In the genomic region with DNA sequence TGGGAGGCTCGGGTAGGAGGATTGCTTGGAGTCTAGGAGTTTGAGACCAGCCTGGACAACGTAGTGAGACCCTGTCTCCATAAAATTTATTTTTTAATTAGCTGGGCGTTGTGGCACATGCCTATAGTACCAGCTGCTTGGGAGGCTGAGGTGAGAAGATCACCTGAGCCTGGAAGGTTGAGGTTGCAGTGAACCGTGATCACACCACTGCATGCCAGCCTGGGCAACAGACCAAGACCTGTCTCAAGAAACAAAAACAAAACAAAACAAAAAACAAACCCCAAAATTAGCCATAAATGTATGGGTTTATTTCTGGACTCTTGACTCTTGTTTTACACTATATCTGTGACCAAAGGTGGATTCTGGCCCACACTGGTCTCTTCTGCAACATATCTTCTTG, we compare ENCODE assay signal across 16 cellular contexts. TPM values are rescaled to one million over a fixed set of nuclear protein-coding genes. Genes with fewer than 3 reads are reported as not detected.
DNase-seq lines count a peak whose midpoint lies in the region; TF ChIP-seq lines count a peak whose summit lies in the region.
"Had no signal": no experiment of that assay in that cellular context is flagged by ENCODE, and none has a peak within 500 bp of the region (broad histone marks: within the 10 kb centered on the region; RNA-seq: fewer than 3 reads in every experiment).

No MANE protein-coding gene starts in this region.

- intact Hi-C loops in esophagus muscularis mucosa (cut with DNase I), result no loop called here
- intact Hi-C loops in posterior vena cava (cut with DNase I), result no loop called here
- intact Hi-C loops in OCI-LY7 (cut with micrococcal nuclease; ENCODE audit: unreplicated experiment), result no loop called here

- H4K5ac ChIP-seq in H9 (ENCODE audit: insufficient read length, low read depth, low read length), result no peak overlapping the region

- no peak overlapping the region for H3K27ac ChIP-seq in H9 (ENCODE audit: insufficient read length, low read depth, low read length)
- H3K27ac ChIP-seq in esophagus muscularis mucosa (replicated peaks in 1 of 4), result no peak overlapping the region
- no peak overlapping the region for H3K27ac ChIP-seq in OCI-LY7 (ENCODE audit: low read depth, low read length, poor library complexity, severe bottlenecking)
- H3K27ac ChIP-seq: A549, C4-2B had no signal

- no peak for TF ChIP-seq POLR2A in esophagus muscularis mucosa (IDR thresholded peaks at IDR 0.05; ENCODE audit: low read depth)

- POLR2A ChIA-PET in OCI-LY7 (lab: Charles Lee), result interaction anchor here (0.7 kb wide), 2 partner anchors 443 to 924 kb away, joined by 3 read pairs; no protein-coding TSS in a partner anchor

- H3K23me2 ChIP-seq in H9 (ENCODE audit: insufficient read length, low read depth, low read length, poor library complexity, severe bottlenecking), result no peaks in the 10 kb centered on the region

- no peak overlapping the region for H2BK120ac ChIP-seq in H9 (ENCODE audit: low read depth, low read length, poor library complexity, severe bottlenecking)

- H4K91ac ChIP-seq in H9 (ENCODE audit: insufficient read length, low read depth, low read length), result no peak overlapping the region

- no peaks in the 10 kb centered on the region for H3K9me3 ChIP-seq in H9 (ENCODE audit: control insufficient read depth, low read depth, low read length)
- no peaks in the 10 kb centered on the region for H3K9me3 ChIP-seq in esophagus muscularis mucosa
- H3K9me3 ChIP-seq in OCI-LY7 (ENCODE audit: low read length), result no peaks in the 10 kb centered on the region
- H3K9me3 ChIP-seq: A549, BE2C had no signal

- peak; percentile 1 for DNase-seq in D341Med (ENCODE audit: low spot score)
- peak; percentile 5 for DNase-seq in H9
- peak; percentile 39 for DNase-seq in esophagus muscularis mucosa (ENCODE audit: extremely low spot score)
- peak; percentile 38 for DNase-seq in posterior vena cava (ENCODE audit: low spot score)
- no peak for DNase-seq in NK-92 treated with Interleukin-12 subunit alpha and Interleukin-12 subunit beta, amount 100 ng/mL, for 24 hours (lab: John Stamatoyannopoulos, UW)
- no peak for DNase-seq in OCI-LY7 (ENCODE audit: low spot score)
- no peak for DNase-seq in activated naive CD4-positive, alpha-beta T cell treated with anti-CD3 and anti-CD28 coated beads, Interleukin-2, amount 50 U/mL, for 16 hours
- DNase-seq: BE2C; CD4-positive, alpha-beta memory T cell; DMS153; DMS79 treated with DMSO at 0.1 percent for 48 hours; EL; H7 had no signal

- TF ChIP-seq CTCF in H9 (conservative IDR thresholded peaks at IDR 0.05), result no peak
- no peak for TF ChIP-seq CTCF in esophagus muscularis mucosa (IDR thresholded peaks at IDR 0.05)
- no peak for TF ChIP-seq CTCF in OCI-LY7 (conservative IDR thresholded peaks at IDR 0.05; ENCODE audit: low read length)

- H3K36me3 Mint-ChIP-seq in H9 (ENCODE audit: insufficient read depth in 1 of 3, low read depth in 3 of 3), result no peaks in the 10 kb centered on the region; a peak in 1 of 7 replicates
- H3K36me3 Mint-ChIP-seq: CD4-positive, alpha-beta memory T cell had no signal

- H3K27ac Mint-ChIP-seq in H9, result no peak overlapping the region
- H3K27ac Mint-ChIP-seq: CD4-positive, alpha-beta memory T cell; GM23338 had no signal

- H2BK20ac ChIP-seq in H9 (ENCODE audit: low read depth, low read length, poor library complexity, severe bottlenecking), result no peak overlapping the region

- H3K18ac ChIP-seq in H9 (ENCODE audit: insufficient read length, low read depth, low read length), result no peak overlapping the region

- no CpG with 5 or more reads among the region's 4 CpGs for WGBS in H9 (ENCODE audit: extremely low coverage, insufficient read length, low lambda C conversion rate)
- WGBS in esophagus muscularis mucosa, result 91% methylated on average over 4 of the region's 4 CpGs

- no peak overlapping the region for H3K9ac ChIP-seq in H9 (ENCODE audit: extremely low read depth, insufficient read length, low read length)

- H3K4me2 ChIP-seq in H9 (ENCODE audit: insufficient read depth, insufficient read length, low read length) (no peak overlapping the region), OCI-LY7 (ENCODE audit: low read length) (no peak overlapping the region)
- H3K4me2 ChIP-seq: A549, GM23338 had no signal

- H4K20me1 ChIP-seq in H9 (ENCODE audit: control insufficient read depth, insufficient read depth, insufficient read length) (no peaks in the 10 kb centered on the region), OCI-LY7 (ENCODE audit: insufficient read depth, low read length) (no peaks in the 10 kb centered on the region)

- TF ChIP-seq EP300 in esophagus muscularis mucosa (IDR thresholded peaks at IDR 0.05), result no peak

- H4K8ac ChIP-seq in H9 (replicated peaks; ENCODE audit: insufficient read length, low read depth, low read length), result no peak overlapping the region

- H3T11ph ChIP-seq in H9 (ENCODE audit: low read length), result no peak overlapping the region

- H3K4me3 Mint-ChIP-seq in H9, result no peak overlapping the region
- H3K4me3 Mint-ChIP-seq: CD4-positive, alpha-beta memory T cell; GM23338 had no signal

- no peaks in the 10 kb centered on the region; a peak in 1 of 5 replicates for H3K9me3 Mint-ChIP-seq in H9
- H3K9me3 Mint-ChIP-seq: CD4-positive, alpha-beta memory T cell; GM23338 had no signal

- no peak overlapping the region for H2BK12ac ChIP-seq in H9 (ENCODE audit: insufficient read length, low read depth, low read length)

- no peak overlapping the region for H3K14ac ChIP-seq in H9 (ENCODE audit: insufficient read depth, low read length)

- H2AFZ ChIP-seq in H9 (ENCODE audit: low read length) (no peak overlapping the region), OCI-LY7 (ENCODE audit: low read length) (no peak overlapping the region)
- H2AFZ ChIP-seq: GM23338 had no signal

- H3K36me3 ChIP-seq in esophagus muscularis mucosa (no peaks in the 10 kb centered on the region), OCI-LY7 (ENCODE audit: insufficient read depth, low read length) (no peaks in the 10 kb centered on the region)
- H3K36me3 ChIP-seq: BE2C had no signal

- no peaks in the 10 kb centered on the region for H3K79me2 ChIP-seq in H9 (ENCODE audit: insufficient read depth, low read length)
- no peaks in the 10 kb centered on the region for H3K79me2 ChIP-seq in OCI-LY7 (ENCODE audit: insufficient read depth, low read depth, low read length)

- no peak overlapping the region for H2BK15ac ChIP-seq in H9 (ENCODE audit: low read depth, low read length)

- CTCF ChIA-PET in OCI-LY7 (lab: Charles Lee; ENCODE audit: unreplicated experiment), result no interaction called here

- no peak overlapping the region for H2AK5ac ChIP-seq in H9 (ENCODE audit: insufficient read length, low read length)

- H3K4me3 ChIP-seq in esophagus muscularis mucosa (no peak overlapping the region), OCI-LY7 (ENCODE audit: low read depth, low read length, poor library complexity, severe bottlenecking) (no peak overlapping the region)
- H3K4me3 ChIP-seq: A549, GM23338 had no signal

- no TSS peak for BruUV-seq in OCI-LY7 (replicated peaks; lab: Mats Ljungman, UMichigan)

- H3K56ac ChIP-seq in H9 (ENCODE audit: insufficient read length, low read depth, low read length), result no peak overlapping the region

- no peaks in the 10 kb centered on the region for H3K79me1 ChIP-seq in H9 (ENCODE audit: insufficient read depth, low read depth, low read length, poor library complexity, severe bottlenecking)

- H2BK5ac ChIP-seq in H9 (ENCODE audit: insufficient read length, low read length), result no peak overlapping the region

- H3K27me3 Mint-ChIP-seq in H9 (ENCODE audit: low read depth), result peaks cover 50% of the 10 kb centered on the region

- H3K4me1 ChIP-seq in H9 (ENCODE audit: insufficient read depth, low read length) (no peaks in the 10 kb centered on the region), esophagus muscularis mucosa (peaks cover 9 to 26% (median 12%) of the 10 kb centered on the region in 4 donors), OCI-LY7 (ENCODE audit: insufficient read depth, low read length, poor library complexity, severe bottlenecking) (no peaks in the 10 kb centered on the region)
- H3K4me1 ChIP-seq: A549 had no signal

- no peaks in the 10 kb centered on the region for H3K27me3 ChIP-seq in H9 (ENCODE audit: insufficient read depth, low read length)
- peaks cover 0 to 13% (median 0%) of the 10 kb centered on the region in 4 donors for H3K27me3 ChIP-seq in esophagus muscularis mucosa
- H3K27me3 ChIP-seq: BE2C had no signal

- peaks cover 12 to 15% of the 10 kb centered on the region in 2 experiments for H3K4me1 Mint-ChIP-seq in H9

- no peak overlapping the region for H3K23ac ChIP-seq in H9 (ENCODE audit: insufficient read length, low read depth, low read length)

- H3K9me2 ChIP-seq in OCI-LY7 (ENCODE audit: insufficient read depth, low read length), result no peaks in the 10 kb centered on the region

- H3K4ac ChIP-seq in H9 (ENCODE audit: low read depth, low read length), result no peak overlapping the region

RNA-seq across cellular contexts. Expression of a gene that starts 41.6 kb away (rescaled TPM):
- total RNA-seq in H9 (2021) (346 and 348 TPM in 2 replicates), esophagus muscularis mucosa (100 to 1,000 TPM; 181 to 447 (median 313) TPM), posterior vena cava (100 to 1,000 TPM; 138 to 139 TPM), OCI-LY7 (2022) (367 and 403 TPM in 2 replicates)
- 239 and 376 TPM in 2 replicates for total RNA-seq in OCI-LY7 (2014; rRNA removed; shearing (Covaris generic))

RNA-seq across cellular contexts. Expression of a gene that starts 52.2 kb away (rescaled TPM):
- total RNA-seq in H9 (2021), result 14.8 and 14.9 TPM in 2 replicates
- 10 to 100 TPM in 2 of 4 donors, 1 to 10 TPM in 2; 8.3 to 18.3 (median 12.1) TPM for total RNA-seq in esophagus muscularis mucosa
- total RNA-seq in posterior vena cava, result 10 to 100 TPM in 1 of 2 donors, 1 to 10 TPM in 1; 7.0 to 12.5 TPM
- total RNA-seq in OCI-LY7 (2014; rRNA removed; shearing (Covaris generic)), result not detected in 2 replicates
- not detected in 2 replicates for total RNA-seq in OCI-LY7 (2022)

Comparison
In these comparisons a context has a peak if more than half of its experiments do, and no peak if none do; other contexts are left out.
1. DNase-seq: peak in D341Med (single experiment), H9 (single experiment), esophagus muscularis mucosa (single experiment) and posterior vena cava (single experiment); none in NK-92 treated with Interleukin-12 subunit alpha and Interleukin-12 subunit beta, amount 100 ng/mL, for 24 hours (single experiment), OCI-LY7 (single experiment) and activated naive CD4-positive, alpha-beta T cell treated with anti-CD3 and anti-CD28 coated beads, Interleukin-2, amount 50 U/mL, for 16 hours (single experiment).
2. RNA of a gene that starts 52.2 kb away (total RNA-seq): 8.3 to 18.3 TPM in esophagus muscularis mucosa, 14.8 to 14.9 TPM in H9 and 7.0 to 12.5 TPM in posterior vena cava; not detected in OCI-LY7; every median in the first group is over 4 times any median in the second.